Comparison of ENCODE assay signal across 33 cellular contexts in genomic region chr10:66892833-66893232, GRCh38. TPM values are rescaled to one million over a fixed set of nuclear protein-coding genes. Genes with fewer than 3 reads are reported as not detected.
"Had no signal": no experiment of that assay in that cellular context is flagged by ENCODE, and none has a peak within 500 bp of the region (broad histone marks: within the 10 kb centered on the region; RNA-seq: fewer than 3 reads in every experiment).

No MANE protein-coding gene starts in this region.

- H3K27me3 ChIP-seq: adrenal gland, breast epithelium, SJCRH30 had no signal

- H3K4me3 ChIP-seq: adrenal gland, breast epithelium, SJCRH30 had no signal

- ATAC-seq: activated CD4-positive, alpha-beta T cell treated with anti-CD3 and anti-CD28 coated beads for 36 hours; activated T-cell treated with anti-CD3 and anti-CD28 coated beads, Interleukin-2, amount 50 U/mL, for 72 hours; Panc1; Right ventricle myocardium inferior had no signal

- H3K4me2 ChIP-seq: SK-N-SH had no signal

- H3K4me1 ChIP-seq: adrenal gland, breast epithelium, SJCRH30 had no signal

- H3K36me3 ChIP-seq: adrenal gland, breast epithelium, SJCRH30 had no signal

- H3K9me3 ChIP-seq: adrenal gland, SJCRH30, SK-N-SH had no signal

- DNase-seq: activated CD4-positive, alpha-beta memory T cell treated with anti-CD3 and anti-CD28 coated beads, Interleukin-2, amount 10 ng/mL, durations not matched to agents 7 days and 5 days; activated CD4-positive, alpha-beta T cell treated with anti-CD3 and anti-CD28 coated beads for 36 hours; activated CD4-positive, alpha-beta T cell treated with anti-CD3 and anti-CD28 coated beads, Interleukin-2, amount 50 U/mL, for 1 hour; activated gamma-delta T cell treated with Interleukin-2 at 50 U/mL for 16 hours; activated naive CD4-positive, alpha-beta T cell treated with anti-CD3 and anti-CD28 coated beads, Interleukin-2, amount 10 ng/mL, durations not matched to agents 7 days and 5 days; activated naive CD8-positive, alpha-beta T cell treated with anti-CD3 and anti-CD28 coated beads, Interleukin-2, amount 10 ng/mL, durations not matched to agents 7 days and 5 days; activated T-cell treated with anti-CD3 and anti-CD28 coated beads for 4 hours; activated T-cell treated with anti-CD3 and anti-CD28 coated beads, Interleukin-2, amount 50 U/mL, for 72 hours; adrenal gland; anterior cingulate cortex; caudate nucleus; NCI-H1092; NCI-H1417 treated with DMSO at 0.1 percent for 48 hours; NCI-H1694; NCI-H2029; NCI-H2107; NCI-H345; NCI-H510A; NCI-H526 treated with DMSO at 0.1 percent for 48 hours; NCI-H82; RPMI8226; SJCRH30; SK-N-SH; T-helper 1 cell had no signal

- H3K9ac ChIP-seq: SK-N-SH had no signal

- H3K27ac ChIP-seq: adrenal gland, breast epithelium, SJCRH30, VCaP had no signal

RNA-seq across cellular contexts. Expression of gene LRRTM3, which starts 33.0 kb away (rescaled TPM):
- total RNA-seq: activated CD4-positive, alpha-beta memory T cell treated with anti-CD3 and anti-CD28 coated beads, Interleukin-2, amount 10 ng/mL, durations not matched to agents 7 days and 5 days; activated CD4-positive, alpha-beta T cell treated with anti-CD3 and anti-CD28 coated beads for 36 hours; activated CD8-positive, alpha-beta memory T cell treated with anti-CD3 and anti-CD28 coated beads for 36 hours; activated naive CD8-positive, alpha-beta T cell treated with anti-CD3 and anti-CD28 coated beads, Interleukin-2, amount 10 ng/mL, durations not matched to agents 7 days and 5 days; activated T-cell treated with anti-CD3 and anti-CD28 coated beads, Interleukin-2, amount 50 U/mL, for 72 hours; activated T-helper 2 cell treated with anti-CD3 and anti-CD28 coated beads, Interferon-gamma antibody, Interleukin-2, Interleukin-4, amounts not matched to agents 10 μg/mL and 5 μg/mL and 100 μg/mL, durations not matched to agents 14 hours and 24 hours and 36 hours; breast epithelium; MCF 10A; OCI-LY7; Right ventricle myocardium inferior; T-helper 2 cell treated with Interferon-gamma antibody and Interleukin-4, amounts not matched to agents 100 ng/mL and 5 ng/mL, for 36 hours had no signal
- polyA plus RNA-seq: SK-N-SH had no signal
